8 cellular contexts compared by ENCODE assay signal in the genomic region with DNA sequence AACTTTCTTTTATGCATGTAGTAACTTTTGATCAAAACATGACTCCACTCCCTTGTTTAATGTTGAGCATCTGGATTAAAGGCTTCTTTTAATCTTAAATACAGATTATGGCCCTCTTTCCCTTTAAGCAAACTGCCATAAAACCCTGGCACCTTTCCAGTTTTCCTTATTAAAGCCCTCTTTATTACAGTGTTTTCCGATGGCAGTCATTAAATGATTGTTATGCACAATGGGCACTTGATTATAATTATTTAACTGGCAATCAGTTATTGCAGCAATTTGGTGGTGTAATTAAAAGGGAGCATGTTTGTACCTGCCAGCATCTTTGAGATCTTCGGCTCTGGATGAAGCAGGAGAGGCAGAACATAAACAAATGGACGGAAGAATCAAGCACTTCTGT.
DNase-seq lines count a peak whose midpoint lies in the region; ATAC-seq, FAIRE-seq and TF ChIP-seq lines count a peak whose summit lies in the region.
"Had no signal": no experiment of that assay in that cellular context is flagged by ENCODE, and none has a peak within 500 bp of the region (broad histone marks: within the 10 kb centered on the region; RNA-seq: fewer than 3 reads in every experiment).

No MANE protein-coding gene starts in this region.

- H3K36me3 ChIP-seq in small intestine (ENCODE audit: control insufficient read depth in 2 of 2, insufficient read depth in 2 of 2, low read length in 2 of 2) = no peaks in the 10 kb centered on the region

- no peaks in the 10 kb centered on the region for H3K27me3 Mint-ChIP-seq in activated T-cell treated with anti-CD3 and anti-CD28 coated beads, Interleukin-2, amount 50 U/mL, for 4 hours (ENCODE audit: low read depth)
- H3K27me3 Mint-ChIP-seq in progenitor cell of endocrine pancreas = no peaks in the 10 kb centered on the region
- H3K27me3 Mint-ChIP-seq: naive B cell had no signal

- H3K9me3 Mint-ChIP-seq in activated T-cell treated with anti-CD3 and anti-CD28 coated beads, Interleukin-2, amount 50 U/mL, for 4 hours = no peaks in the 10 kb centered on the region
- no peaks in the 10 kb centered on the region for H3K9me3 Mint-ChIP-seq in progenitor cell of endocrine pancreas (ENCODE audit: low read depth)
- H3K9me3 Mint-ChIP-seq: naive B cell had no signal

- no peaks in the 10 kb centered on the region for H3K27me3 ChIP-seq in small intestine (ENCODE audit: control insufficient read depth in 2 of 2, insufficient read depth in 2 of 2, low read length in 2 of 2)

- ATAC-seq in HG02884 (IDR thresholded peaks at IDR 0.05; ENCODE audit: unreplicated experiment) = no peak
- ATAC-seq in activated T-cell treated with anti-CD3 and anti-CD28 coated beads, Interleukin-2, amount 50 U/mL, for 4 hours = no peak

- H3K4me3 Mint-ChIP-seq in activated T-cell treated with anti-CD3 and anti-CD28 coated beads, Interleukin-2, amount 50 U/mL, for 4 hours = no peak overlapping the region
- no peak overlapping the region for H3K4me3 Mint-ChIP-seq in progenitor cell of endocrine pancreas (ENCODE audit: low read depth)
- H3K4me3 Mint-ChIP-seq: naive B cell had no signal

- peak; percentile 44 for FAIRE-seq in small intestine (lab: Jason Lieb, UNC)

- no peaks in the 10 kb centered on the region for H3K4me1 Mint-ChIP-seq in activated T-cell treated with anti-CD3 and anti-CD28 coated beads, Interleukin-2, amount 50 U/mL, for 4 hours (ENCODE audit: low read depth)
- H3K4me1 Mint-ChIP-seq in progenitor cell of endocrine pancreas (ENCODE audit: low read depth) = peaks cover 1% of the 10 kb centered on the region
- H3K4me1 Mint-ChIP-seq: naive B cell had no signal

- peak overlapping the region; percentile 12 for H3K4me3 ChIP-seq in epithelial cell of esophagus (ENCODE audit: low read length)
- H3K4me3 ChIP-seq in small intestine (ENCODE audit: low read depth in 1 of 2, low read length in 2 of 2) = no peak overlapping the region

- peaks cover 3 to 12% of the 10 kb centered on the region in 2 donors for H3K4me1 ChIP-seq in small intestine (ENCODE audit: control insufficient read depth in 2 of 2, insufficient read depth in 1 of 2, low read depth in 1 of 2, low read length in 1 of 2)

- no peak overlapping the region for H3K27ac ChIP-seq in small intestine (ENCODE audit: low read depth in 1 of 2, low read length in 1 of 2)

- peaks cover 4% of the 10 kb centered on the region for H3K36me3 Mint-ChIP-seq in activated T-cell treated with anti-CD3 and anti-CD28 coated beads, Interleukin-2, amount 50 U/mL, for 4 hours (ENCODE audit: insufficient read depth)
- no peaks in the 10 kb centered on the region for H3K36me3 Mint-ChIP-seq in progenitor cell of endocrine pancreas (ENCODE audit: insufficient read depth)
- H3K36me3 Mint-ChIP-seq: naive B cell had no signal

- 13 to 50% (median 35%) methylated on average over 3 of the region's 3 CpGs for WGBS in small intestine, 3 donors

- no peak for TF ChIP-seq CTCF in epithelial cell of esophagus (IDR thresholded peaks at IDR 0.05; ENCODE audit: insufficient read depth, low read depth, low read length, missing control alignments)
- TF ChIP-seq CTCF in progenitor cell of endocrine pancreas (IDR thresholded peaks at IDR 0.05; ENCODE audit: unreplicated experiment) = no peak

- H3K27ac Mint-ChIP-seq in progenitor cell of endocrine pancreas = no peak overlapping the region
- H3K27ac Mint-ChIP-seq: naive B cell had no signal

- no peaks in the 10 kb centered on the region for H3K9me3 ChIP-seq in small intestine (ENCODE audit: control insufficient read depth, low read depth)

- peak; percentile 57 for DNase-seq in HT-29 (ENCODE audit: low spot score)
- peak; percentile 10 for DNase-seq in NCI-H345 treated with DMSO at 0.1 percent for 48 hours (lab: John Stamatoyannopoulos, UW; ENCODE audit: unreplicated experiment)
- peak; percentile 41 for DNase-seq in epithelial cell of esophagus (ENCODE audit: low read depth)
- peak; percentile 93 for DNase-seq in small intestine
- DNase-seq in activated T-cell treated with anti-CD3 and anti-CD28 coated beads, Interleukin-2, amount 50 U/mL, for 4 hours = no peak
- DNase-seq in progenitor cell of endocrine pancreas (ENCODE audit: low spot score, unreplicated experiment) = no peak
- DNase-seq: naive B cell had no signal

Comparison
In these comparisons a context has a peak if more than half of its experiments do, and no peak if none do; other contexts are left out.
1. DNase-seq: peak in HT-29 (single experiment), NCI-H345 treated with DMSO at 0.1 percent for 48 hours (single experiment), epithelial cell of esophagus (single experiment) and small intestine (single experiment); none in activated T-cell treated with anti-CD3 and anti-CD28 coated beads, Interleukin-2, amount 50 U/mL, for 4 hours (single experiment) and progenitor cell of endocrine pancreas (single experiment).